8 cellular contexts compared by ENCODE assay signal in genomic region chr19:52369463-52370340, GRCh38.
DNase-seq lines count a peak whose midpoint lies in the region; ATAC-seq lines count a peak whose summit lies in the region.

TSS of gene ZNF880 (plus strand) at chr19:52369923. CDS start at chr19:52369966, 43 bp downstream.

- H3K27me3 ChIP-seq in layer of hippocampus (ENCODE audit: control insufficient read depth, insufficient read depth, low read length): no peaks in the 10 kb centered on the region

- peak within 1 kb of the TSS; percentile 68 for H3K27ac ChIP-seq in layer of hippocampus (ENCODE audit: low read depth, low read length)

- ATAC-seq in GM21360 (IDR thresholded peaks at IDR 0.05; ENCODE audit: unreplicated experiment) (peak; percentile 73), HG02763 (IDR thresholded peaks at IDR 0.05; ENCODE audit: unreplicated experiment) (no peak)

- DNase-seq in AG20443 (ENCODE audit: low spot score): peak; percentile 99
- peak; percentile 94 for DNase-seq in NCI-H2029 (lab: John Stamatoyannopoulos, UW)
- peak; percentile 81 to 91 for DNase-seq in activated CD4-positive, alpha-beta T cell treated with anti-CD3 and anti-CD28 coated beads, Interleukin-2, amount 50 U/mL, for 24 hours (ENCODE audit: low read depth in 1 of 2, low spot score in 1 of 2)
- peak; percentile 90 for DNase-seq in dedifferentiated amniotic fluid mesenchymal stem cell (ENCODE audit: extremely low spot score)
- peak; percentile 83 to 92 (median 90) for DNase-seq in stimulated activated CD4-positive, alpha-beta T cell treated with anti-CD3 and anti-CD28 coated beads, Interleukin-1b, Interleukin-23, amount 100 ng/mL, for 24 hours (ENCODE audit: low read depth in 4 of 4, low spot score in 1 of 4)
